Comparison of ENCODE assay signal across 1 cellular context in genomic region chr16:1991588-1992474, GRCh38.
A peak's percentile ranks its signal among the peaks of the same experiment; 100 is the strongest.
TF ChIP-seq lines count a peak whose summit lies in the region.

No MANE protein-coding gene starts in this region.

TF ChIP-seq in K562, 482 proteins besides CTCF, POLR2A, EP300 and RAD21 (continued from another document and continues in another):
- TF ChIP-seq, protein P1, sequence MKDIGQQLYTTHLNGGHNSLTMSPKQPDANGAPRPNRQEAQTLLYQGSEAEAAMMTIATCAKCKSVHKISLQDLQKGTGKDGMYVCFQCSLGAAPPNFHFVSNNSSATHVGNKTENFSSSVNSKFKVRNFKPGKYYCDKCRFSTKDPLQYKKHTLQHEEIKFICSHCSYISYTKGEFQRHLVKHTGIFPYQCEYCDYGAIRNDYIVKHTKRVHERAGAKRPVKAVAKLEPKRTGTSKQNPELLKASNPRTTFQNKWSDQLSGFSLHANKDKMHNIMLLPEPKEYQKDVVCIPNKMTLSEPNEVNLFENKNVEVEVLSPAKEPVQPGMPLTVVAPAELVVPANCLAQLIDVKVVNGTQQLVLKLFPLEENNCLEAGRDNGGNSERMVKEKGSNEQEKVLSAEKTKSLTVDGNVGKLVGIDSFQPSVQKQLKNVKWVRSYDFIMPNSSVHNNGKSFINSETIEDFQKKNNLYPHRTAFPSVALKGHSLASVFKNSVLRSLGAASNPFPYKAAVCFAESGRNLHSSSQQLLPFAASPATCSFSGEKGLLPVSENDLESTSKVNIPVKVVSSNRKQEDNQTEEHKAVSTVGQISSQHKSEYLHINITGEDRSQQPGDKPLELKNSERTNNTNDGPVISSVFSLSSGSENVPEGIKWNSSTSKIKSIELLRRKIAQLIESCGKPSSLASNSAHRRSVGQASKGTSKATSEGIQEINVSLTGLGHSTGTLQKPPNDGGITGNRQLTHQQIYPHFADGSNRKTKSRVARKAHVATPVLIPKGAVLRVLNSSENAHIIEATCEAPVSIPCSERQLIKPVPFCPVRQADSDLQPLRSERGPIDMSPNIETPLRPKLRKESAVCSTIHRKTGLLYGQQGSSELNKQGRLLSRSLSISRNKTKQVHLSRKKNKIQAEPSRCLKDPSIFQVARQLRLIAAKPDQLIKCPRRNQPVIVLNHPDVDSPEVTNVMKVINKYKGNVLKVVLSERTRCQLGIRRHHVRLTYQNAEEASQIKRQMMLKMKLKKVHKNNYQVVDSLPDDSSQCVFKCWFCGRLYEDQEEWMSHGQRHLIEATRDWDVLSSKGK (CRISPR knock-in tag; IDR thresholded peaks at IDR 0.05), result no peak
- TF ChIP-seq HSF4 (CRISPR knock-in tag; IDR thresholded peaks at IDR 0.05; ENCODE audit: borderline replicate concordance) (no peak), ZNF445 (CRISPR knock-in tag; IDR thresholded peaks at IDR 0.05; ENCODE audit: low read depth) (no peak), HNRNPK (IDR thresholded peaks at IDR 0.05; ENCODE audit: low read depth, low read length, poor library complexity, severe bottlenecking) (no peak), PRMT5 (CRISPR knock-in tag; IDR thresholded peaks at IDR 0.05) (no peak), ZBTB5 (IDR thresholded peaks at IDR 0.05) (no peak), CBX2 (IDR thresholded peaks at IDR 0.05; ENCODE audit: insufficient read depth, low read length, poor library complexity, severe bottlenecking) (no peak), SOX6 (IDR thresholded peaks at IDR 0.05) (peak; percentile 43), CHAMP1 (IDR thresholded peaks at IDR 0.05) (no peak), MTA1 (IDR thresholded peaks at IDR 0.05; ENCODE audit: borderline replicate concordance) (no peak), ETV6 (IDR thresholded peaks at IDR 0.05; ENCODE audit: borderline replicate concordance in 1 of 2, low read depth in 2 of 2, low read length in 1 of 2) (no peak), ETV6 (CRISPR knock-in tag; IDR thresholded peaks at IDR 0.05; ENCODE audit: borderline replicate concordance) (no peak), ZFX (CRISPR knock-in tag; IDR thresholded peaks at IDR 0.05) (peak; percentile 91), EHMT2 (IDR thresholded peaks at IDR 0.05) (no peak), RHOXF2B (CRISPR knock-in tag; conservative IDR thresholded peaks at IDR 0.05) (no peak), CAMTA2 (CRISPR knock-in tag; conservative IDR thresholded peaks at IDR 0.05) (no peak), GABPB2 (CRISPR knock-in tag; conservative IDR thresholded peaks at IDR 0.05) (no peak), ZBTB43 (CRISPR knock-in tag; IDR thresholded peaks at IDR 0.05) (no peak), NR2F6 (CRISPR knock-in tag; IDR thresholded peaks at IDR 0.05) (no peak), GTF3C2 (IDR thresholded peaks at IDR 0.05; ENCODE audit: borderline replicate concordance, extremely low read depth, insufficient read length) (no peak), ESRRB (CRISPR knock-in tag; IDR thresholded peaks at IDR 0.05; ENCODE audit: borderline replicate concordance) (no peak), KDM4B (IDR thresholded peaks at IDR 0.05; ENCODE audit: borderline replicate concordance in 2 of 2, low read depth in 1 of 2) (no peak), ZNF707 (CRISPR knock-in tag; conservative IDR thresholded peaks at IDR 0.05) (no peak)
- TF ChIP-seq, protein P2, sequence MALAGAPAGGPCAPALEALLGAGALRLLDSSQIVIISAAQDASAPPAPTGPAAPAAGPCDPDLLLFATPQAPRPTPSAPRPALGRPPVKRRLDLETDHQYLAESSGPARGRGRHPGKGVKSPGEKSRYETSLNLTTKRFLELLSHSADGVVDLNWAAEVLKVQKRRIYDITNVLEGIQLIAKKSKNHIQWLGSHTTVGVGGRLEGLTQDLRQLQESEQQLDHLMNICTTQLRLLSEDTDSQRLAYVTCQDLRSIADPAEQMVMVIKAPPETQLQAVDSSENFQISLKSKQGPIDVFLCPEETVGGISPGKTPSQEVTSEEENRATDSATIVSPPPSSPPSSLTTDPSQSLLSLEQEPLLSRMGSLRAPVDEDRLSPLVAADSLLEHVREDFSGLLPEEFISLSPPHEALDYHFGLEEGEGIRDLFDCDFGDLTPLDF (CRISPR knock-in tag; IDR thresholded peaks at IDR 0.05), result no peak
- TF ChIP-seq, protein P3, sequence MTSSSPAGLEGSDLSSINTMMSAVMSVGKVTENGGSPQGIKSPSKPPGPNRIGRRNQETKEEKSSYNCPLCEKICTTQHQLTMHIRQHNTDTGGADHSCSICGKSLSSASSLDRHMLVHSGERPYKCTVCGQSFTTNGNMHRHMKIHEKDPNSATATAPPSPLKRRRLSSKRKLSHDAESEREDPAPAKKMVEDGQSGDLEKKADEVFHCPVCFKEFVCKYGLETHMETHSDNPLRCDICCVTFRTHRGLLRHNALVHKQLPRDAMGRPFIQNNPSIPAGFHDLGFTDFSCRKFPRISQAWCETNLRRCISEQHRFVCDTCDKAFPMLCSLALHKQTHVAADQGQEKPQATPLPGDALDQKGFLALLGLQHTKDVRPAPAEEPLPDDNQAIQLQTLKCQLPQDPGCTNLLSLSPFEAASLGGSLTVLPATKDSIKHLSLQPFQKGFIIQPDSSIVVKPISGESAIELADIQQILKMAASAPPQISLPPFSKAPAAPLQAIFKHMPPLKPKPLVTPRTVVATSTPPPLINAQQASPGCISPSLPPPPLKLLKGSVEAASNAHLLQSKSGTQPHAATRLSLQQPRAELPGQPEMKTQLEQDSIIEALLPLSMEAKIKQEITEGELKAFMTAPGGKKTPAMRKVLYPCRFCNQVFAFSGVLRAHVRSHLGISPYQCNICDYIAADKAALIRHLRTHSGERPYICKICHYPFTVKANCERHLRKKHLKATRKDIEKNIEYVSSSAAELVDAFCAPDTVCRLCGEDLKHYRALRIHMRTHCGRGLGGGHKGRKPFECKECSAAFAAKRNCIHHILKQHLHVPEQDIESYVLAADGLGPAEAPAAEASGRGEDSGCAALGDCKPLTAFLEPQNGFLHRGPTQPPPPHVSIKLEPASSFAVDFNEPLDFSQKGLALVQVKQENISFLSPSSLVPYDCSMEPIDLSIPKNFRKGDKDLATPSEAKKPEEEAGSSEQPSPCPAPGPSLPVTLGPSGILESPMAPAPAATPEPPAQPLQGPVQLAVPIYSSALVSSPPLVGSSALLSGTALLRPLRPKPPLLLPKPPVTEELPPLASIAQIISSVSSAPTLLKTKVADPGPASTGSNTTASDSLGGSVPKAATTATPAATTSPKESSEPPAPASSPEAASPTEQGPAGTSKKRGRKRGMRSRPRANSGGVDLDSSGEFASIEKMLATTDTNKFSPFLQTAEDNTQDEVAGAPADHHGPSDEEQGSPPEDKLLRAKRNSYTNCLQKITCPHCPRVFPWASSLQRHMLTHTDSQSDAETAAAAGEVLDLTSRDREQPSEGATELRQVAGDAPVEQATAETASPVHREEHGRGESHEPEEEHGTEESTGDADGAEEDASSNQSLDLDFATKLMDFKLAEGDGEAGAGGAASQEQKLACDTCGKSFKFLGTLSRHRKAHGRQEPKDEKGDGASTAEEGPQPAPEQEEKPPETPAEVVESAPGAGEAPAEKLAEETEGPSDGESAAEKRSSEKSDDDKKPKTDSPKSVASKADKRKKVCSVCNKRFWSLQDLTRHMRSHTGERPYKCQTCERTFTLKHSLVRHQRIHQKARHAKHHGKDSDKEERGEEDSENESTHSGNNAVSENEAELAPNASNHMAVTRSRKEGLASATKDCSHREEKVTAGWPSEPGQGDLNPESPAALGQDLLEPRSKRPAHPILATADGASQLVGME (CRISPR knock-in tag; IDR thresholded peaks at IDR 0.05), result no peak
- TF ChIP-seq, protein P4, sequence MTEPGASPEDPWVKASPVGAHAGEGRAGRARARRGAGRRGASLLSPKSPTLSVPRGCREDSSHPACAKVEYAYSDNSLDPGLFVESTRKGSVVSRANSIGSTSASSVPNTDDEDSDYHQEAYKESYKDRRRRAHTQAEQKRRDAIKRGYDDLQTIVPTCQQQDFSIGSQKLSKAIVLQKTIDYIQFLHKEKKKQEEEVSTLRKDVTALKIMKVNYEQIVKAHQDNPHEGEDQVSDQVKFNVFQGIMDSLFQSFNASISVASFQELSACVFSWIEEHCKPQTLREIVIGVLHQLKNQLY (CRISPR knock-in tag; conservative IDR thresholded peaks at IDR 0.05), result no peak
- TF ChIP-seq, protein P5, sequence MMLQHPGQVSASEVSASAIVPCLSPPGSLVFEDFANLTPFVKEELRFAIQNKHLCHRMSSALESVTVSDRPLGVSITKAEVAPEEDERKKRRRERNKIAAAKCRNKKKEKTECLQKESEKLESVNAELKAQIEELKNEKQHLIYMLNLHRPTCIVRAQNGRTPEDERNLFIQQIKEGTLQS (IDR thresholded peaks at IDR 0.05), result no peak
- TF ChIP-seq, protein P5 (CRISPR knock-in tag; conservative IDR thresholded peaks at IDR 0.05), result no peak
- TF ChIP-seq, protein P6, sequence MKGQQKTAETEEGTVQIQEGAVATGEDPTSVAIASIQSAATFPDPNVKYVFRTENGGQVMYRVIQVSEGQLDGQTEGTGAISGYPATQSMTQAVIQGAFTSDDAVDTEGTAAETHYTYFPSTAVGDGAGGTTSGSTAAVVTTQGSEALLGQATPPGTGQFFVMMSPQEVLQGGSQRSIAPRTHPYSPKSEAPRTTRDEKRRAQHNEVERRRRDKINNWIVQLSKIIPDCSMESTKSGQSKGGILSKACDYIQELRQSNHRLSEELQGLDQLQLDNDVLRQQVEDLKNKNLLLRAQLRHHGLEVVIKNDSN (CRISPR knock-in tag; IDR thresholded peaks at IDR 0.05), result no peak
- TF ChIP-seq, protein P7, sequence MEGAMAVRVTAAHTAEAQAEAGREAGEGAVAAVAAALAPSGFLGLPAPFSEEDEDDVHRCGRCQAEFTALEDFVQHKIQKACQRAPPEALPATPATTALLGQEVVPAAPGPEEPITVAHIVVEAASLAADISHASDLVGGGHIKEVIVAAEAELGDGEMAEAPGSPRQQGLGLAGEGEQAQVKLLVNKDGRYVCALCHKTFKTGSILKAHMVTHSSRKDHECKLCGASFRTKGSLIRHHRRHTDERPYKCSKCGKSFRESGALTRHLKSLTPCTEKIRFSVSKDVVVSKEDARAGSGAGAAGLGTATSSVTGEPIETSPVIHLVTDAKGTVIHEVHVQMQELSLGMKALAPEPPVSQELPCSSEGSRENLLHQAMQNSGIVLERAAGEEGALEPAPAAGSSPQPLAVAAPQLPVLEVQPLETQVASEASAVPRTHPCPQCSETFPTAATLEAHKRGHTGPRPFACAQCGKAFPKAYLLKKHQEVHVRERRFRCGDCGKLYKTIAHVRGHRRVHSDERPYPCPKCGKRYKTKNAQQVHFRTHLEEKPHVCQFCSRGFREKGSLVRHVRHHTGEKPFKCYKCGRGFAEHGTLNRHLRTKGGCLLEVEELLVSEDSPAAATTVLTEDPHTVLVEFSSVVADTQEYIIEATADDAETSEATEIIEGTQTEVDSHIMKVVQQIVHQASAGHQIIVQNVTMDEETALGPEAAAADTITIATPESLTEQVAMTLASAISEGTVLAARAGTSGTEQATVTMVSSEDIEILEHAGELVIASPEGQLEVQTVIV (CRISPR knock-in tag; IDR thresholded peaks at IDR 0.05; ENCODE audit: borderline replicate concordance), result no peak
